Comparison of ENCODE assay signal across 1 cellular context in the genomic region with DNA sequence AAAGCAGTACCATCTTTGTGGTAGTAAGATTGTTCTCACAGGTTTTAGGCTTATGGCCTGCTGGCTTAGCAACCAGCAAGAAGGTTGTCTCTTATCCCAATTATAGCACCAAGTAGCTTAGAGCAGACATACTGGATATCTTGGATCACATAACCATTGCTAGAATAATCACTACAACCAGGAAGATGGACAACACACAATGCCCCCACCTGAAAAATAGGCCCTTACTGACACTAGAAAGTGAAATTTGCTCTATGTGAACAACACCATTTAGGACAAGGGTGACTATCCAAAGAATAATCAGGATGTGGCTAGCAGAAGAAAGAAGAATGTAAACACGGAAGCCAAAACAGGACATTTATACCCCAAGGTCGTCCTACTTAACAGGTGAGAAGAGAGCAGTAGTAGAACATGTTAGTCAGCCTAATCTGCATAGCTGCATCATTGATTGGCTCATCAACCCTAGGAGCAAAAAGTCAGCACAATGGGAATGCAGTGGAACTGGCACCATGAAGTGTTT.
A peak's percentile ranks its signal among the peaks of the same experiment; 100 is the strongest.
TF ChIP-seq lines count a peak whose summit lies in the region.

No MANE protein-coding gene starts in this region.

TF ChIP-seq in H1, 55 proteins besides CTCF, POLR2A, EP300 and RAD21:
- TF ChIP-seq TAF7 (optimal IDR thresholded peaks at IDR 0.05; ENCODE audit: borderline replicate concordance, low read depth, low read length) (peak; percentile 97), HDAC6 (IDR thresholded peaks at IDR 0.05; ENCODE audit: low read depth, low read length) (no peak), RFX5 (IDR thresholded peaks at IDR 0.05; ENCODE audit: borderline replicate concordance, low read depth, low read length) (no peak), TBP (IDR thresholded peaks at IDR 0.05; ENCODE audit: low read depth, low read length) (peak; percentile 73; the same call in 1 of the 2 replicates), GTF2F1 (IDR thresholded peaks at IDR 0.05; ENCODE audit: borderline replicate concordance, low read depth, low read length) (peak; percentile 69; the same call in 1 of the 2 replicates), FOSL1 (IDR thresholded peaks at IDR 0.05; ENCODE audit: insufficient read depth, low read depth, low read length) (no peak), POLR2AphosphoS5 (IDR thresholded peaks at IDR 0.05; ENCODE audit: low read depth, low read length) (peak; percentile 30; the same call in 1 of the 2 replicates)
- TF ChIP-seq, protein P1, sequence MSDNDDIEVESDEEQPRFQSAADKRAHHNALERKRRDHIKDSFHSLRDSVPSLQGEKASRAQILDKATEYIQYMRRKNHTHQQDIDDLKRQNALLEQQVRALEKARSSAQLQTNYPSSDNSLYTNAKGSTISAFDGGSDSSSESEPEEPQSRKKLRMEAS (IDR thresholded peaks at IDR 0.05), result no peak
